In genomic region chr1:119613769-119614358, GRCh38 we compare ENCODE assay signal across 8 cellular contexts. TPM values are rescaled to one million over a fixed set of nuclear protein-coding genes. Genes with fewer than 3 reads are reported as not detected.
DNase-seq lines count a peak whose midpoint lies in the region; ATAC-seq, FAIRE-seq and TF ChIP-seq lines count a peak whose summit lies in the region.

No MANE protein-coding gene starts in this region.

- H3K27ac ChIP-seq in small intestine (ENCODE audit: low read depth in 1 of 2, low read length in 1 of 2) = no peak overlapping the region

- peak; percentile 85 for TF ChIP-seq CTCF in astrocyte of the cerebellum (IDR thresholded peaks at IDR 0.05; ENCODE audit: low read depth, low read length, missing control alignments)

- FAIRE-seq in small intestine (lab: Jason Lieb, UNC) = no peak

- DNase-seq in NCI-H524 (lab: John Stamatoyannopoulos, UW) (peak; percentile 62 to 76), NCI-H524 treated with DMSO at 0.1 percent for 48 hours (lab: John Stamatoyannopoulos, UW) (no peak), NCI-H146 treated with DMSO at 0.1 percent for 48 hours (lab: John Stamatoyannopoulos, UW; ENCODE audit: unreplicated experiment) (peak; percentile 60), T-helper 1 cell (peak in 3 of 5 donors; percentile 15 to 60 (median 22)), astrocyte of the cerebellum (ENCODE audit: low read depth) (peak; percentile 86), hypothalamus (lab: John Stamatoyannopoulos, UW) (peak in 49 of 51 donors; percentile 4 to 90 (median 55)), small intestine (peak; percentile 89)

- 39 to 45% (median 43%) methylated on average over 7 of the region's 7 CpGs for WGBS in small intestine, 3 donors

- in situ Hi-C loops in astrocyte of the cerebellum (cut with HindIII; ENCODE audit: low sequenced_read_pairs) = no loop called here

- H3K9me3 ChIP-seq in small intestine (ENCODE audit: control insufficient read depth, low read depth) = no peaks in the 10 kb centered on the region

- H3K27me3 ChIP-seq in small intestine (ENCODE audit: control insufficient read depth in 2 of 2, insufficient read depth in 2 of 2, low read length in 2 of 2) = no peaks in the 10 kb centered on the region

- peak; percentile 84 for ATAC-seq in HG02798 (IDR thresholded peaks at IDR 0.05; ENCODE audit: poor library complexity, unreplicated experiment)

- no peaks in the 10 kb centered on the region for H3K36me3 ChIP-seq in small intestine (ENCODE audit: control insufficient read depth in 2 of 2, insufficient read depth in 2 of 2, low read length in 2 of 2)

- no peak overlapping the region for H3K4me3 ChIP-seq in astrocyte of the cerebellum (ENCODE audit: low read depth, low read length)
- no peak overlapping the region for H3K4me3 ChIP-seq in small intestine (ENCODE audit: low read depth in 1 of 2, low read length in 2 of 2)

- H3K4me1 ChIP-seq in small intestine (ENCODE audit: control insufficient read depth in 2 of 2, insufficient read depth in 1 of 2, low read depth in 1 of 2, low read length in 1 of 2) = no peaks in the 10 kb centered on the region

RNA-seq across cellular contexts. Expression of gene ZNF697, which starts 34.2 kb away (rescaled TPM):
- 1 to 10 TPM; 1.3 to 1.6 (median 1.5) TPM for polyA plus RNA-seq in small intestine
